In genomic region chr14:63164108-63164683, GRCh38 we compare ENCODE assay signal across 20 cellular contexts. TPM values are rescaled to one million over a fixed set of nuclear protein-coding genes. Genes with fewer than 3 reads are reported as not detected.
DNase-seq lines count a peak whose midpoint lies in the region; ATAC-seq, FAIRE-seq and TF ChIP-seq lines count a peak whose summit lies in the region.
"Had no signal": no experiment of that assay in that cellular context is flagged by ENCODE, and none has a peak within 500 bp of the region (broad histone marks: within the 10 kb centered on the region; RNA-seq: fewer than 3 reads in every experiment).

No MANE protein-coding gene starts in this region.

- no peaks in the 10 kb centered on the region for H3K36me3 Mint-ChIP-seq in astrocyte (ENCODE audit: low read depth, unreplicated experiment)
- H3K36me3 Mint-ChIP-seq: CD8-positive, alpha-beta memory T cell had no signal

- H3K4me3 ChIP-seq in astrocyte (ENCODE audit: insufficient read depth, low read depth, low read length) (no peak overlapping the region), BE2C (ENCODE audit: low read depth, low read length) (no peak overlapping the region)
- H3K4me3 ChIP-seq: GM23248, SK-N-MC had no signal

- H2AFZ ChIP-seq in astrocyte (ENCODE audit: low read depth, low read length) = no peak overlapping the region
- H2AFZ ChIP-seq: GM23248 had no signal

- TF ChIP-seq CTCF in astrocyte (IDR thresholded peaks at IDR 0.05; ENCODE audit: insufficient read depth, low read depth, low read length) (no peak), foreskin keratinocyte (conservative IDR thresholded peaks at IDR 0.05) (no peak), BE2C (IDR thresholded peaks at IDR 0.05; ENCODE audit: low read depth, low read length) (no peak)

- ATAC-seq in foreskin keratinocyte = peak; percentile 61
- ATAC-seq: PC-3 had no signal

- H3K27me3 ChIP-seq in astrocyte (ENCODE audit: insufficient read depth, low read length) (no peaks in the 10 kb centered on the region), foreskin keratinocyte (no peaks in the 10 kb centered on the region), BE2C (no peaks in the 10 kb centered on the region)

- H3K9me3 ChIP-seq in astrocyte (ENCODE audit: insufficient read depth, low read depth, low read length) (no peaks in the 10 kb centered on the region), BE2C (no peaks in the 10 kb centered on the region)

- H3K36me3 ChIP-seq in astrocyte (ENCODE audit: insufficient read depth, low read length) (no peaks in the 10 kb centered on the region), BE2C (no peaks in the 10 kb centered on the region)

- no peaks in the 10 kb centered on the region for H3K27me3 Mint-ChIP-seq in astrocyte (ENCODE audit: low read depth, unreplicated experiment)
- H3K27me3 Mint-ChIP-seq: CD8-positive, alpha-beta memory T cell had no signal

- no peak overlapping the region for H3K27ac Mint-ChIP-seq in astrocyte (ENCODE audit: unreplicated experiment)
- H3K27ac Mint-ChIP-seq: CD8-positive, alpha-beta memory T cell; HFFc6; T-helper 1 cell treated with Interleukin-12 subunit alpha and Interleukin-12 subunit beta and Interleukin-4 antibody, amounts not matched to agents 30 μg/mL and 1 μg/mL, for 36 hours had no signal

- no peaks in the 10 kb centered on the region for H3K4me1 Mint-ChIP-seq in astrocyte (ENCODE audit: low read depth, unreplicated experiment)
- H3K4me1 Mint-ChIP-seq: CD8-positive, alpha-beta memory T cell had no signal

- no peak overlapping the region for H3K9ac ChIP-seq in astrocyte (ENCODE audit: low read length)
- H3K9ac ChIP-seq: GM23248 had no signal

- peak; percentile 56 for DNase-seq in DMS53 (lab: John Stamatoyannopoulos, UW)
- DNase-seq in HTR-8/SVneo (ENCODE audit: insufficient read length, low spot score) = no peak
- DNase-seq in astrocyte (ENCODE audit: low read depth) = peak; percentile 45
- DNase-seq in foreskin keratinocyte = peak in 1 of 2 donors; percentile 42
- DNase-seq in NCI-H748 (lab: John Stamatoyannopoulos, UW; ENCODE audit: unreplicated experiment) = no peak
- DNase-seq in SHP77 (lab: John Stamatoyannopoulos, UW) = no peak
- DNase-seq in OCI-M2 (lab: John Stamatoyannopoulos, UW; ENCODE audit: unreplicated experiment) = no peak
- DNase-seq in BE2C = no peak
- DNase-seq: CD8-positive, alpha-beta memory T cell; GM23248; HFFc6; NCI-H1436; NCI-H2081; NCI-H526 treated with DMSO at 0.1 percent for 48 hours; NK-92 treated with Interleukin-12 subunit alpha and Interleukin-12 subunit beta, amount 100 ng/mL, for 24 hours; PC-3 had no signal

- H3K4me2 ChIP-seq in astrocyte (ENCODE audit: low read length) = no peak overlapping the region

- no peak overlapping the region for H3K4me3 Mint-ChIP-seq in astrocyte (ENCODE audit: unreplicated experiment)
- H3K4me3 Mint-ChIP-seq: CD8-positive, alpha-beta memory T cell; HFFc6; T-helper 1 cell treated with Interleukin-12 subunit alpha and Interleukin-12 subunit beta and Interleukin-4 antibody, amounts not matched to agents 30 μg/mL and 1 μg/mL, for 36 hours had no signal

- H3K79me2 ChIP-seq in astrocyte (ENCODE audit: insufficient read depth, low read length) = no peaks in the 10 kb centered on the region

- FAIRE-seq in HTR-8/SVneo (lab: Jason Lieb, UNC) (peak; percentile 92), astrocyte (lab: Jason Lieb, UNC) (no peak)
- FAIRE-seq: GM18507 had no signal

- no peaks in the 10 kb centered on the region for H3K4me1 ChIP-seq in astrocyte (ENCODE audit: insufficient read depth, low read length)
- H3K4me1 ChIP-seq in foreskin keratinocyte = no peaks in the 10 kb centered on the region
- H3K4me1 ChIP-seq in BE2C = no peaks in the 10 kb centered on the region

- H3K27ac ChIP-seq in astrocyte (ENCODE audit: low read depth, low read length) = no peak overlapping the region
- H3K27ac ChIP-seq in foreskin keratinocyte = no peak overlapping the region
- H3K27ac ChIP-seq: GM23248, SK-N-MC had no signal

- peaks cover 3% of the 10 kb centered on the region for H3K9me3 Mint-ChIP-seq in astrocyte (ENCODE audit: unreplicated experiment)
- H3K9me3 Mint-ChIP-seq: T-helper 1 cell treated with Interleukin-12 subunit alpha and Interleukin-12 subunit beta and Interleukin-4 antibody, amounts not matched to agents 30 μg/mL and 1 μg/mL, for 36 hours had no signal

- H4K20me1 ChIP-seq in astrocyte (ENCODE audit: insufficient read depth, low read length) = no peaks in the 10 kb centered on the region

RNA-seq across cellular contexts. Expression of gene RHOJ, which starts 40.0 kb away (rescaled TPM):
- total RNA-seq in astrocyte (29.6 and 34.5 TPM in 2 replicates), foreskin keratinocyte (0.07 TPM in 1 of 2 replicates, not detected in the other)
- polyA plus RNA-seq in foreskin keratinocyte = 0.03 and 0.11 TPM in 2 replicates
- 0.26 TPM for polyA plus RNA-seq in BE2C (2012; ENCODE audit: insufficient read depth, insufficient read length, low read depth)
- total RNA-seq: CD8-positive, alpha-beta memory T cell; LHCN-M2; PC-3 had no signal
- polyA plus RNA-seq: CD8-positive, alpha-beta memory T cell had no signal

Comparison
In these comparisons a context has a peak if more than half of its experiments do, and no peak if none do; other contexts are left out.
1. DNase-seq: peak in DMS53 (single experiment) and astrocyte (single experiment); none in HTR-8/SVneo (single experiment), NCI-H748 (single experiment), SHP77 (0 of 2), OCI-M2 (single experiment) and BE2C (single experiment).
2. RNA of gene RHOJ, which starts 40.0 kb away (total RNA-seq): 29.6 to 34.5 TPM in astrocyte; 0.07 TPM in foreskin keratinocyte; every median in the first group is over 10 times any median in the second.